In genomic region chr13:52171686-52172085, GRCh38 we compare ENCODE assay signal across 3 cellular contexts. TPM values are rescaled to one million over a fixed set of nuclear protein-coding genes. Genes with fewer than 3 reads are reported as not detected.
"Had no signal": no experiment of that assay in that cellular context is flagged by ENCODE, and none has a peak within 500 bp of the region (broad histone marks: within the 10 kb centered on the region; RNA-seq: fewer than 3 reads in every experiment).

No MANE protein-coding gene starts in this region.

RNA-seq across cellular contexts. Expression of gene NEK5, which starts 42.8 kb away (rescaled TPM):
- total RNA-seq: activated CD8-positive, alpha-beta T cell treated with anti-CD3 and anti-CD28 coated beads, Interleukin-2, amount 10 ng/mL, durations not matched to agents 7 days and 5 days; activated naive CD8-positive, alpha-beta T cell treated with anti-CD3 and anti-CD28 coated beads, Interleukin-2, amount 10 ng/mL, durations not matched to agents 7 days and 5 days; ascending aorta had no signal
